ENCODE assay signal across 8 cellular contexts in genomic region chr20:6127825-6128224, GRCh38. TPM values are rescaled to one million over a fixed set of nuclear protein-coding genes. Genes with fewer than 3 reads are reported as not detected.
"Had no signal": no experiment of that assay in that cellular context is flagged by ENCODE, and none has a peak within 500 bp of the region (broad histone marks: within the 10 kb centered on the region; RNA-seq: fewer than 3 reads in every experiment).

No MANE protein-coding gene starts in this region.

- DNase-seq: GDM1, GF-D8 had no signal

- H3K4me3 ChIP-seq: GM12878 had no signal

- ATAC-seq: GM12878 had no signal

- FAIRE-seq: G401.6, GM12878, GM12891, GM12892, GM18507 had no signal

RNA-seq across cellular contexts. Expression of gene FERMT1, which starts 5.0 kb away (rescaled TPM):
- total RNA-seq: G401 had no signal
